In the genomic region with DNA sequence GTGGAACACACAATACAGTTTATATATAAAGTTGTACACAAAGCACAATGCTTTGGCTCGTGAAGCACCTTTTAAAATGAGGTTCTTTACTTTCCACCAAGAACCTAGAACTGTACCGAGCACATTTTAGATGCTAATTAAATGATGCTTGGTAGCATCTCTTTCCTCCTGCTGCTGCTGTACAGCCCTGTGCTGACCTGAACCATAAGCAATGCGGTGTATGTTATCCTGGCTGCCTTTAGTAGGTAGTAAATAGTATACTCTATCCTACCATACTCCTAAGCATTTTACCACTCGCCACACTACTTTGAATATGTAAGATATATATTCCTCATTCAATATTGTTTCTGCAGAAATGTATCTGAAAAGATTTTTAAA, we compare ENCODE assay signal across 19 cellular contexts. TPM values are rescaled to one million over a fixed set of nuclear protein-coding genes. Genes with fewer than 3 reads are reported as not detected.
DNase-seq lines count a peak whose midpoint lies in the region; ATAC-seq and TF ChIP-seq lines count a peak whose summit lies in the region.
"Had no signal": no experiment of that assay in that cellular context is flagged by ENCODE, and none has a peak within 500 bp of the region (broad histone marks: within the 10 kb centered on the region; RNA-seq: fewer than 3 reads in every experiment).

No MANE protein-coding gene starts in this region.

- intact Hi-C loops in lower lobe of right lung (cut with DNase I) (no loop called here), transverse colon (cut with DNase I; ENCODE audit: low total_unique reads) (no loop called here)
- intact Hi-C loops in activated CD4-positive, alpha-beta T cell treated with anti-CD3 and anti-CD28 coated beads for 36 hours (cut with DNase I, micrococcal nuclease), result no loop called here

- ATAC-seq in left lobe of liver (peak; percentile 0), lower lobe of right lung (no peak)
- no peak for ATAC-seq in activated CD4-positive, alpha-beta T cell treated with anti-CD3 and anti-CD28 coated beads for 36 hours

- no peaks in the 10 kb centered on the region for H3K36me3 Mint-ChIP-seq in activated CD4-positive, alpha-beta T cell treated with anti-CD3 and anti-CD28 coated beads for 36 hours (ENCODE audit: low read depth)
- H3K36me3 Mint-ChIP-seq: CD14-positive monocyte; CD4-positive, alpha-beta memory T cell had no signal

- DNase-seq in left lobe of liver (ENCODE audit: low spot score) (no peak), lower lobe of right lung (no peak), transverse colon (no peak), amygdala (lab: John Stamatoyannopoulos, UW) (no peak), DMS53 (lab: John Stamatoyannopoulos, UW) (no peak), T-helper 9 cell (no peak)
- DNase-seq in activated CD4-positive, alpha-beta T cell treated with anti-CD3 and anti-CD28 coated beads for 36 hours, result no peak
- DNase-seq: CD4-positive, alpha-beta memory T cell; DMS153; DMS79 treated with DMSO at 0.1 percent for 48 hours; GF-D8; HCEC 1CT; IMR-90 had no signal

- no peak overlapping the region for H3K27ac Mint-ChIP-seq in activated CD4-positive, alpha-beta T cell treated with anti-CD3 and anti-CD28 coated beads for 36 hours
- H3K27ac Mint-ChIP-seq: CD14-positive monocyte; CD4-positive, alpha-beta memory T cell; GM23338 had no signal

- no peak for TF ChIP-seq POLR2A in transverse colon (IDR thresholded peaks at IDR 0.05)

- H3K27me3 Mint-ChIP-seq in activated CD4-positive, alpha-beta T cell treated with anti-CD3 and anti-CD28 coated beads for 36 hours, result peaks cover under 1% of the 10 kb centered on the region

- H3K4me3 ChIP-seq in lower lobe of right lung (no peak overlapping the region), transverse colon (no peak overlapping the region)
- H3K4me3 ChIP-seq: BLaER1, GM23338 had no signal

- H3K27ac ChIP-seq in VCaP, result peak overlapping the region; percentile 32
- H3K27ac ChIP-seq in lower lobe of right lung, result peak overlapping the region; percentile 14
- peak overlapping the region; percentile 72 to 80 (median 78) for H3K27ac ChIP-seq in transverse colon
- H3K27ac ChIP-seq: BLaER1 had no signal

- H3K9me3 ChIP-seq in lower lobe of right lung (no peaks in the 10 kb centered on the region), transverse colon (no peaks in the 10 kb centered on the region)
- H3K9me3 ChIP-seq: BLaER1 had no signal

- H3K4me1 ChIP-seq in lower lobe of right lung, result peaks cover 7% of the 10 kb centered on the region
- H3K4me1 ChIP-seq in transverse colon, result peaks cover 0 to 44% (median 20%) of the 10 kb centered on the region in 4 donors
- H3K4me1 ChIP-seq: BLaER1 had no signal

- H3K27me3 ChIP-seq in lower lobe of right lung (ENCODE audit: low read depth) (no peaks in the 10 kb centered on the region), transverse colon (no peaks in the 10 kb centered on the region)
- H3K27me3 ChIP-seq: BLaER1 had no signal

- TF ChIP-seq CTCF in VCaP (conservative IDR thresholded peaks at IDR 0.05) (no peak), lower lobe of right lung (IDR thresholded peaks at IDR 0.05) (no peak), transverse colon (IDR thresholded peaks at IDR 0.05) (no peak)

- WGBS in transverse colon (ENCODE audit: low coverage in 1 of 2), 2 donors, result 60 to 76% methylated on average over 2 to 4 of the region's 4 CpGs

- in situ Hi-C loops in transverse colon (cut with MboI; ENCODE audit: low pct_ligation_motif_present in 1 of 4, low pct_unique_long_range_greater_than_20kb in 1 of 4, low sequenced_read_pairs in 3 of 4), result no loop called here

- H3K36me3 ChIP-seq in lower lobe of right lung, result no peaks in the 10 kb centered on the region
- H3K36me3 ChIP-seq in transverse colon, result no peaks in the 10 kb centered on the region
- H3K36me3 ChIP-seq: BLaER1 had no signal

- no peak for TF ChIP-seq EP300 in transverse colon (IDR thresholded peaks at IDR 0.05; ENCODE audit: low read depth)

- POLR2A ChIA-PET in activated CD4-positive, alpha-beta T cell treated with anti-CD3 and anti-CD28 coated beads for 36 hours (lab: Charles Lee), result no interaction called here

- CTCF ChIA-PET in activated CD4-positive, alpha-beta T cell treated with anti-CD3 and anti-CD28 coated beads for 36 hours (lab: Charles Lee), result no interaction called here

- H3K4me1 Mint-ChIP-seq in activated CD4-positive, alpha-beta T cell treated with anti-CD3 and anti-CD28 coated beads for 36 hours, result peaks cover 2% of the 10 kb centered on the region

- no peaks in the 10 kb centered on the region for H3K9me3 Mint-ChIP-seq in activated CD4-positive, alpha-beta T cell treated with anti-CD3 and anti-CD28 coated beads for 36 hours (ENCODE audit: low read depth)
- H3K9me3 Mint-ChIP-seq: CD14-positive monocyte; CD4-positive, alpha-beta memory T cell; GM23338 had no signal

- no peak overlapping the region for H3K4me3 Mint-ChIP-seq in activated CD4-positive, alpha-beta T cell treated with anti-CD3 and anti-CD28 coated beads for 36 hours
- H3K4me3 Mint-ChIP-seq: CD14-positive monocyte; CD4-positive, alpha-beta memory T cell; GM23338 had no signal

RNA-seq across cellular contexts. Expression of a gene that starts 2.9 kb away (rescaled TPM):
- total RNA-seq in left lobe of liver, result not detected
- not detected for total RNA-seq in lower lobe of right lung
- not detected for total RNA-seq in transverse colon
- total RNA-seq in activated CD4-positive, alpha-beta T cell treated with anti-CD3 and anti-CD28 coated beads for 36 hours, result not detected
- total RNA-seq: A673; CD4-positive, alpha-beta memory T cell; GM23338; HT-29; IMR-90 had no signal

RNA-seq across cellular contexts. Expression of a gene that starts 12.6 kb away (rescaled TPM):
- 0.13 TPM for total RNA-seq in left lobe of liver
- not detected for total RNA-seq in lower lobe of right lung
- under 1 TPM in 1 of 4 donors, not detected in 3; 0.48 TPM for total RNA-seq in transverse colon
- total RNA-seq in activated CD4-positive, alpha-beta T cell treated with anti-CD3 and anti-CD28 coated beads for 36 hours, result not detected
- total RNA-seq: A673; CD4-positive, alpha-beta memory T cell; GM23338; HT-29; IMR-90 had no signal

RNA-seq across cellular contexts. Expression of a gene that starts 15.3 kb away (rescaled TPM):
- total RNA-seq in left lobe of liver (41.9 TPM), lower lobe of right lung (28.5 TPM), transverse colon (100 to 1,000 TPM in 1 of 4 donors, 10 to 100 TPM in 3; 55.6 to 138 (median 62.2) TPM)
- under 1 TPM; 0.05 to 0.09 TPM for total RNA-seq in activated CD4-positive, alpha-beta T cell treated with anti-CD3 and anti-CD28 coated beads for 36 hours

RNA-seq across cellular contexts. Expression of a gene that starts 20.1 kb away (rescaled TPM):
- total RNA-seq in left lobe of liver (0.10 TPM), lower lobe of right lung (not detected), transverse colon (not detected)
- total RNA-seq in activated CD4-positive, alpha-beta T cell treated with anti-CD3 and anti-CD28 coated beads for 36 hours, result not detected
- total RNA-seq: A673; CD4-positive, alpha-beta memory T cell; GM23338; HT-29; IMR-90 had no signal

RNA-seq across cellular contexts. Expression of a gene that starts 24.7 kb away (rescaled TPM):
- total RNA-seq in left lobe of liver (4.6 TPM), lower lobe of right lung (not detected), transverse colon (not detected)
- not detected for total RNA-seq in activated CD4-positive, alpha-beta T cell treated with anti-CD3 and anti-CD28 coated beads for 36 hours
- total RNA-seq: A673; CD4-positive, alpha-beta memory T cell; GM23338; HT-29; IMR-90 had no signal

Comparison
In these comparisons a context has a peak if more than half of its experiments do, and no peak if none do; other contexts are left out.
1. H3K27ac ChIP-seq: peak in every context shown above with its lines; median percentile 78 in transverse colon; 32 in VCaP; 14 in lower lobe of right lung.
2. RNA of a gene that starts 15.3 kb away (total RNA-seq): 55.6 to 138 TPM in transverse colon, 41.9 TPM in left lobe of liver (single experiment) and 28.5 TPM in lower lobe of right lung (single experiment); 0.05 to 0.09 TPM in activated CD4-positive, alpha-beta T cell treated with anti-CD3 and anti-CD28 coated beads for 36 hours; every median in the first group is over 10 times any median in the second.